ENCODE assay signal across 1 cellular context in genomic region chr20:18412202-18412901, GRCh38.
TF ChIP-seq lines count a peak whose summit lies in the region.

No MANE protein-coding gene starts in this region.

TF ChIP-seq in H1, 55 proteins besides CTCF, POLR2A, EP300 and RAD21:
- 0 out of 2 replicates have a peak, but pooled peaks have one; percentile 5 for TF ChIP-seq POLR2AphosphoS5 (IDR thresholded peaks at IDR 0.05; ENCODE audit: low read depth, low read length)
- no peak for TF ChIP-seq EGR1 (IDR thresholded peaks at IDR 0.05; ENCODE audit: borderline replicate concordance, low read depth, low read length)
- TF ChIP-seq TAF7 (optimal IDR thresholded peaks at IDR 0.05; ENCODE audit: borderline replicate concordance, low read depth, low read length) = no peak
- TF ChIP-seq SAP30 (IDR thresholded peaks at IDR 0.05; ENCODE audit: insufficient read depth, insufficient replicate concordance, low read length) = no peak
- no peak for TF ChIP-seq CHD1 (IDR thresholded peaks at IDR 0.05; ENCODE audit: low read depth, low read length)
- no peak for TF ChIP-seq SP4 (IDR thresholded peaks at IDR 0.05; ENCODE audit: low read length)
- TF ChIP-seq JUND (IDR thresholded peaks at IDR 0.05; ENCODE audit: low read length) = no peak
- TF ChIP-seq E2F6 (IDR thresholded peaks at IDR 0.05) = peak; percentile 21; the same call in 1 of the 2 replicates
- no peak for TF ChIP-seq TBP (IDR thresholded peaks at IDR 0.05; ENCODE audit: low read depth, low read length)
- no peak for TF ChIP-seq SIN3A (conservative IDR thresholded peaks at IDR 0.05 in 1 of 2, IDR thresholded peaks at IDR 0.05 in 1 of 2; ENCODE audit: low read depth in 1 of 2, low read length in 2 of 2)
- TF ChIP-seq SP1 (IDR thresholded peaks at IDR 0.05; ENCODE audit: low read depth, low read length) = no peak
- no peak for TF ChIP-seq KDM4A (IDR thresholded peaks at IDR 0.05; ENCODE audit: low read depth, low read length, severe bottlenecking)
- no peak for TF ChIP-seq ATF3 (IDR thresholded peaks at IDR 0.05; ENCODE audit: insufficient read depth, low read depth, low read length)
